In genomic region chr11:64746486-64746885, GRCh38 we compare ENCODE assay signal across 8 cellular contexts. TPM values are rescaled to one million over a fixed set of nuclear protein-coding genes. Genes with fewer than 3 reads are reported as not detected.
DNase-seq lines count a peak whose midpoint lies in the region; ATAC-seq and TF ChIP-seq lines count a peak whose summit lies in the region.

No MANE protein-coding gene starts in this region.

- H3K27me3 ChIP-seq in naive thymus-derived CD4-positive, alpha-beta T cell (ENCODE audit: control insufficient read depth in 2 of 2, insufficient read depth in 2 of 2, low read length in 2 of 2), result no peaks in the 10 kb centered on the region
- H3K27me3 ChIP-seq in upper lobe of right lung, result no peaks in the 10 kb centered on the region

- H3K4me1 ChIP-seq in naive thymus-derived CD4-positive, alpha-beta T cell (ENCODE audit: control insufficient read depth in 2 of 2, insufficient read depth in 2 of 2, low read length in 2 of 2), result peaks cover 9 to 17% of the 10 kb centered on the region in 2 donors
- peaks cover 35% of the 10 kb centered on the region for H3K4me1 ChIP-seq in upper lobe of right lung

- CTCF ChIA-PET in naive thymus-derived CD4-positive, alpha-beta T cell (lab: Charles Lee), result interaction anchor here (1.0 to 18.4 kb wide), 2 partner anchors 22 to 32 kb away, joined by 4 to 305 read pairs; partner anchors contain the start of gene PYGM

- intact Hi-C loops in Right ventricle myocardium inferior (cut with DNase I), result no loop called here
- intact Hi-C loops in cardiac septum (cut with DNase I), result no loop called here
- intact Hi-C loops in naive thymus-derived CD4-positive, alpha-beta T cell (cut with micrococcal nuclease), result loop anchor here in 1 of 2 donors (5.0 to 10.0 kb wide), 2 partner anchors 368 to 504 kb away; partner anchors contain the start of genes FKBP2, TM7SF2 and ZNHIT2
- intact Hi-C loops in upper lobe of right lung (cut with DNase I), result no loop called here
- intact Hi-C loops in left colon (cut with DNase I, micrococcal nuclease), result no loop called here

- H3K36me3 Mint-ChIP-seq in naive thymus-derived CD4-positive, alpha-beta T cell, result peaks cover under 1 to 14% (median 5%) of the 10 kb centered on the region in 5 donors

- peaks cover 0 to 5% (median 0%) of the 10 kb centered on the region in 11 donors for H3K9me3 Mint-ChIP-seq in naive thymus-derived CD4-positive, alpha-beta T cell

- no peak for ATAC-seq in Right ventricle myocardium inferior
- no peak for ATAC-seq in naive thymus-derived CD4-positive, alpha-beta T cell
- ATAC-seq in upper lobe of right lung, result no peak
- no peak for ATAC-seq in GM18873 (IDR thresholded peaks at IDR 0.05; ENCODE audit: low FRiP score, unreplicated experiment)
- ATAC-seq in left colon, result no peak

- no peaks in the 10 kb centered on the region for H3K27me3 Mint-ChIP-seq in naive thymus-derived CD4-positive, alpha-beta T cell

- POLR2A ChIA-PET in naive thymus-derived CD4-positive, alpha-beta T cell (lab: Charles Lee), result interaction anchor here (0.9 to 39.7 kb wide), 4 partner anchors 19 to 55 kb away, joined by 3 to 1956 read pairs (median 32); partner anchors contain the start of genes MAP4K2, PYGM and SF1

- H3K4me3 Mint-ChIP-seq in naive thymus-derived CD4-positive, alpha-beta T cell, result peak overlapping the region; percentile 23 to 99 (median 76)

- H3K36me3 ChIP-seq in naive thymus-derived CD4-positive, alpha-beta T cell (ENCODE audit: control insufficient read depth in 2 of 3, insufficient read depth in 3 of 3, low read length in 3 of 3), result peaks cover 0 to 26% (median 0%) of the 10 kb centered on the region in 3 experiments
- H3K36me3 ChIP-seq in upper lobe of right lung, result no peaks in the 10 kb centered on the region

- H3K27ac Mint-ChIP-seq in naive thymus-derived CD4-positive, alpha-beta T cell, result peak overlapping the region; percentile 76 to 100 (median 94)

- H3K27ac ChIP-seq in caudate nucleus (ENCODE audit: low read depth, low read length), result peak overlapping the region; percentile 87
- H3K27ac ChIP-seq in naive thymus-derived CD4-positive, alpha-beta T cell (ENCODE audit: low read depth, low read length), result peak overlapping the region; percentile 97
- H3K27ac ChIP-seq in upper lobe of right lung, result peak overlapping the region; percentile 90

- H3K9me3 ChIP-seq in naive thymus-derived CD4-positive, alpha-beta T cell (ENCODE audit: control insufficient read depth in 2 of 3, low read length in 3 of 3), result no peaks in the 10 kb centered on the region
- no peaks in the 10 kb centered on the region for H3K9me3 ChIP-seq in upper lobe of right lung

- TF ChIP-seq CTCF in upper lobe of right lung (IDR thresholded peaks at IDR 0.05), result no peak

- H3K4me3 ChIP-seq in naive thymus-derived CD4-positive, alpha-beta T cell (ENCODE audit: low read length), result peak overlapping the region; percentile 68
- peak overlapping the region; percentile 53 for H3K4me3 ChIP-seq in upper lobe of right lung

- DNase-seq in Right ventricle myocardium inferior (ENCODE audit: missing footprints) (peak; percentile 63), cardiac septum (ENCODE audit: low spot score) (no peak), caudate nucleus (lab: John Stamatoyannopoulos, UW) (no peak), upper lobe of right lung (no peak), left colon (no peak)
- DNase-seq in naive thymus-derived CD4-positive, alpha-beta T cell, result no peak
- DNase-seq in stimulated activated CD4-positive, alpha-beta T cell treated with anti-CD3 and anti-CD28 coated beads, Interleukin-4, amount 100 ng/mL, for 1 hour, result no peak

- H3K4me1 Mint-ChIP-seq in naive thymus-derived CD4-positive, alpha-beta T cell, result peaks cover 14 to 42% (median 34%) of the 10 kb centered on the region in 7 donors

RNA-seq across cellular contexts. Expression of gene RASGRP2, which starts 2.5 kb away (rescaled TPM):
- 46.8 TPM for total RNA-seq in Right ventricle myocardium inferior
- 30.8 TPM for total RNA-seq in cardiac septum
- 100 to 1,000 TPM; 211 to 697 (median 654) TPM for total RNA-seq in naive thymus-derived CD4-positive, alpha-beta T cell
- polyA plus RNA-seq in naive thymus-derived CD4-positive, alpha-beta T cell, result 100 to 1,000 TPM; 197 to 312 TPM
- total RNA-seq in upper lobe of right lung, result 27.6 TPM
- total RNA-seq in left colon, result 1 to 10 TPM; 2.0 to 7.7 TPM

RNA-seq across cellular contexts. Expression of gene PYGM, which starts 13.3 kb away (rescaled TPM):
- total RNA-seq in Right ventricle myocardium inferior (179 TPM), cardiac septum (42.5 TPM), upper lobe of right lung (2.0 TPM), left colon (1 to 10 TPM in 1 of 2 donors, under 1 TPM in 1; 0.67 to 3.0 TPM)
- total RNA-seq in naive thymus-derived CD4-positive, alpha-beta T cell, result 10 to 100 TPM in 4 of 5 experiments, 1 to 10 TPM in 1; 8.0 to 16.2 (median 13.9) TPM
- polyA plus RNA-seq in naive thymus-derived CD4-positive, alpha-beta T cell, result under 1 TPM; 0.26 to 0.64 TPM

RNA-seq across cellular contexts. Expression of gene NRXN2, which starts 23.5 kb away (rescaled TPM):
- 1.9 TPM for total RNA-seq in Right ventricle myocardium inferior
- 3.5 TPM for total RNA-seq in cardiac septum
- total RNA-seq in naive thymus-derived CD4-positive, alpha-beta T cell, result under 1 TPM in 3 of 5 experiments, not detected in 2; 0.07 to 0.71 (median 0.27) TPM
- not detected for polyA plus RNA-seq in naive thymus-derived CD4-positive, alpha-beta T cell
- 0.72 TPM for total RNA-seq in upper lobe of right lung
- 1 to 10 TPM; 3.6 to 5.3 TPM for total RNA-seq in left colon

RNA-seq across cellular contexts. Expression of gene SF1, which starts 31.9 kb away (rescaled TPM):
- 172 TPM for total RNA-seq in Right ventricle myocardium inferior
- total RNA-seq in cardiac septum, result 175 TPM
- total RNA-seq in naive thymus-derived CD4-positive, alpha-beta T cell, result 1,000 to 10,000 TPM in 2 of 5 experiments, 100 to 1,000 TPM in 3; 462 to 1,612 (median 904) TPM
- 100 to 1,000 TPM; 101 to 155 TPM for polyA plus RNA-seq in naive thymus-derived CD4-positive, alpha-beta T cell
- total RNA-seq in upper lobe of right lung, result 294 TPM
- 100 to 1,000 TPM; 201 to 216 TPM for total RNA-seq in left colon

RNA-seq across cellular contexts. Expression of gene MAP4K2, which starts 56.5 kb away (rescaled TPM):
- total RNA-seq in Right ventricle myocardium inferior, result 11.3 TPM
- 6.7 TPM for total RNA-seq in cardiac septum
- total RNA-seq in naive thymus-derived CD4-positive, alpha-beta T cell, result 100 to 1,000 TPM in 2 of 5 experiments, 10 to 100 TPM in 3; 75.2 to 130 (median 84.3) TPM
- 10 to 100 TPM; 40.7 to 63.0 TPM for polyA plus RNA-seq in naive thymus-derived CD4-positive, alpha-beta T cell
- 28.9 TPM for total RNA-seq in upper lobe of right lung
- total RNA-seq in left colon, result 10 to 100 TPM in 1 of 2 donors, 1 to 10 TPM in 1; 7.3 to 13.9 TPM
